ENCODE assay signal across 8 cellular contexts in the genomic region with DNA sequence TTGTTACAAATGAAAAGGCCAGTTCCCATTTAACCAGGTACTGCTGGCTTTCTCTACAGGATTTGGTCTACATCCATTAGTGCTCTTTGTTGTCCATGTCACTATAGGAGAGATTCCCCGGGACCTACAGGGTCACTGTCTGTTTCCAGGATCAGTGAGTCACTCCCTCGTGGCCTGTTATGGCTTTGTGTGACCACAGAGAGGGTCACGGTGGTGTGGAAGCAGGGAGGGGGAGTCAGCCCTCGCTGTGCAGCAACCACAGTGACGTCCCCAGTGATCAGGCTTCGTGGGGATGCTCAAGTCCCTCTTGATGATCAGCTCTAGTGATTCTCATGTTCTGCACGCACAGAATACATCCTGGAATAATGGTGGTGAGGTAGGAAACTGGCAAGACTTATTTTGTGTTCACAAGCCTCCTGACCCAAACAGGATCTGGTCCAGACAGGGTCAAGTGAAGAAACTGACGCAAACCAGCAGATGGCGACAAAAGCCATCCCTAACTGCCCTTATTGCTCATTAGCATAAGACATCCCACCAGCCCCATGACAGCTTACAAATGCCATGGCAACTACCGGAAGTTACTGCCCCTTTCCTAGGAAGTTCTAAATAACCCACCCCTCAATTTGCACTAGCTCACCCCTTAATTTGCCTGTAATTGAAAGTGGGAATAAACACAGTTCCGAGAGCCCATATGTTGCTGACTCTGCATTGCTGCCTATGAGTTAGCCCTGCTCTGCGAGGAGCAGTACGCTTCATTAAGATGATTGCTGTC.
DNase-seq lines count a peak whose midpoint lies in the region; ATAC-seq lines count a peak whose summit lies in the region.

No MANE protein-coding gene starts in this region.

- ATAC-seq in GM21528 (IDR thresholded peaks at IDR 0.05; ENCODE audit: low FRiP score, unreplicated experiment) (peak; percentile 66), GM21529 (IDR thresholded peaks at IDR 0.05; ENCODE audit: unreplicated experiment) (no peak), esophagus mucosa (no peak)

- DNase-seq in NCI-H2171 treated with DMSO at 0.1 percent for 48 hours (lab: John Stamatoyannopoulos, UW) (peak; percentile 15), NCI-H2171 (lab: John Stamatoyannopoulos, UW) (no peak), NCI-H446 (lab: John Stamatoyannopoulos, UW) (peak; percentile 68 to 75), astrocyte of the hippocampus (ENCODE audit: low read depth, low spot score) (peak; percentile 52), left kidney (ENCODE audit: low read depth, low spot score) (peak; percentile 60)
